31 cellular contexts compared by ENCODE assay signal in genomic region chr2:241051578-241052487, GRCh38. TPM values are rescaled to one million over a fixed set of nuclear protein-coding genes. Genes with fewer than 3 reads are reported as not detected.
A peak's percentile ranks its signal among the peaks of the same experiment; 100 is the strongest.
DNase-seq lines count a peak whose midpoint lies in the region; ATAC-seq, FAIRE-seq and TF ChIP-seq lines count a peak whose summit lies in the region.
"Had no signal": no experiment of that assay in that cellular context is flagged by ENCODE, and none has a peak within 500 bp of the region (broad histone marks: within the 10 kb centered on the region; RNA-seq: fewer than 3 reads in every experiment).

No MANE protein-coding gene starts in this region.

- H3K9me3 ChIP-seq in colonic mucosa (no peaks in the 10 kb centered on the region), mucosa of descending colon (no peaks in the 10 kb centered on the region)
- H3K9me3 ChIP-seq: BE2C, esophagus muscularis mucosa, heart right ventricle had no signal

- no peak for FAIRE-seq in GM19239 (lab: Jason Lieb, UNC)
- FAIRE-seq: keratinocyte had no signal

- no peaks in the 10 kb centered on the region for H3K27me3 Mint-ChIP-seq in activated naive CD4-positive, alpha-beta T cell treated with anti-CD3 and anti-CD28 coated beads, Interleukin-2, amount 10 ng/mL, durations not matched to agents 7 days and 5 days
- H3K27me3 Mint-ChIP-seq in type B pancreatic cell (peaks cover 5% of the 10 kb centered on the region), osteocyte (ENCODE audit: unreplicated experiment) (peaks cover 21% of the 10 kb centered on the region)
- H3K27me3 Mint-ChIP-seq: activated T-cell treated with anti-CD3 and anti-CD28 coated beads, Interleukin-2, amount 50 U/mL, for 24 hours; central memory CD8-positive, alpha-beta T cell; stimulated activated naive CD8-positive, alpha-beta T cell treated with anti-CD3 and anti-CD28 coated beads, Interleukin-15, Interleukin-2, amounts not matched to agents 100 ng/mL and 50 ng/mL, for 24 hours had no signal

- TF ChIP-seq CTCF in colonic mucosa (IDR thresholded peaks at IDR 0.05) (no peak), mucosa of descending colon (IDR thresholded peaks at IDR 0.05) (no peak), type B pancreatic cell (conservative IDR thresholded peaks at IDR 0.05) (no peak), osteocyte (IDR thresholded peaks at IDR 0.05) (no peak)

- no peaks in the 10 kb centered on the region for H3K36me3 Mint-ChIP-seq in activated naive CD4-positive, alpha-beta T cell treated with anti-CD3 and anti-CD28 coated beads, Interleukin-2, amount 10 ng/mL, durations not matched to agents 7 days and 5 days
- H3K36me3 Mint-ChIP-seq in type B pancreatic cell (peaks cover 7% of the 10 kb centered on the region), osteocyte (ENCODE audit: unreplicated experiment) (no peaks in the 10 kb centered on the region)

- CTCF ChIA-PET in activated naive CD4-positive, alpha-beta T cell treated with anti-CD3 and anti-CD28 coated beads, Interleukin-2, amount 10 ng/mL, durations not matched to agents 7 days and 5 days (lab: Charles Lee) = no interaction called here

- no peak overlapping the region for H3K27ac Mint-ChIP-seq in activated naive CD4-positive, alpha-beta T cell treated with anti-CD3 and anti-CD28 coated beads, Interleukin-2, amount 10 ng/mL, durations not matched to agents 7 days and 5 days
- H3K27ac Mint-ChIP-seq in type B pancreatic cell (no peak overlapping the region), osteocyte (ENCODE audit: unreplicated experiment) (no peak overlapping the region)
- H3K27ac Mint-ChIP-seq: activated CD4-positive, alpha-beta T cell treated with anti-CD3 and anti-CD28 coated beads, Interleukin-2, amount 10 ng/mL, durations not matched to agents 7 days and 5 days; activated T-cell treated with anti-CD3 and anti-CD28 coated beads, Interleukin-2, amount 50 U/mL, for 24 hours; dendritic cell treated with granulocyte-macrophage colony-stimulating factor and Interleukin-4, amounts not matched to agents 40 ng/mL and 50 ng/mL, for 4 days; H9; nephron; stimulated activated naive CD8-positive, alpha-beta T cell treated with anti-CD3 and anti-CD28 coated beads, Interleukin-15, Interleukin-2, amounts not matched to agents 100 ng/mL and 50 ng/mL, for 24 hours had no signal

- H3K36me3 ChIP-seq in colonic mucosa (no peaks in the 10 kb centered on the region), mucosa of descending colon (ENCODE audit: low read depth) (no peaks in the 10 kb centered on the region)
- H3K36me3 ChIP-seq: BE2C, WERI-Rb-1 had no signal

- H3K9ac ChIP-seq in colonic mucosa (ENCODE audit: low read depth in 2 of 2, low read length in 2 of 2) = no peak overlapping the region

- intact Hi-C loops in colonic mucosa (cut with DNase I) = no loop called here
- intact Hi-C loops in mucosa of descending colon (cut with DNase I, micrococcal nuclease) = no loop called here

- ATAC-seq in mucosa of descending colon = peak; percentile 10
- ATAC-seq: foreskin keratinocyte, Panc1 had no signal

- H3K4me1 Mint-ChIP-seq in activated naive CD4-positive, alpha-beta T cell treated with anti-CD3 and anti-CD28 coated beads, Interleukin-2, amount 10 ng/mL, durations not matched to agents 7 days and 5 days = no peaks in the 10 kb centered on the region
- H3K4me1 Mint-ChIP-seq in type B pancreatic cell (ENCODE audit: unreplicated experiment) (no peaks in the 10 kb centered on the region), osteocyte (ENCODE audit: unreplicated experiment) (no peaks in the 10 kb centered on the region)
- H3K4me1 Mint-ChIP-seq: activated CD4-positive, alpha-beta T cell treated with anti-CD3 and anti-CD28 coated beads, Interleukin-2, amount 10 ng/mL, durations not matched to agents 7 days and 5 days; central memory CD8-positive, alpha-beta T cell; H9; nephron had no signal

- H3K4me3 ChIP-seq in colonic mucosa (no peak overlapping the region), mucosa of descending colon (no peak overlapping the region)
- H3K4me3 ChIP-seq: esophagus muscularis mucosa, heart right ventricle had no signal

- no peaks in the 10 kb centered on the region for H3K27me3 ChIP-seq in colonic mucosa
- H3K27me3 ChIP-seq: BE2C, esophagus muscularis mucosa, foreskin keratinocyte, heart right ventricle had no signal

- DNase-seq in activated naive CD4-positive, alpha-beta T cell treated with anti-CD3 and anti-CD28 coated beads, Interleukin-2, amount 10 ng/mL, durations not matched to agents 7 days and 5 days = peak; percentile 16
- no peak for DNase-seq in activated naive CD4-positive, alpha-beta T cell treated with anti-CD3 and anti-CD28 coated beads, Interleukin-2, amount 50 U/mL, for 16 hours
- DNase-seq in colonic mucosa (peak; percentile 14), mucosa of descending colon (peak in 1 of 3 donors; percentile 42), type B pancreatic cell (ENCODE audit: extremely low spot score, unreplicated experiment) (peak; percentile 62), osteocyte (ENCODE audit: extremely low spot score, unreplicated experiment) (no peak), GM03348 (ENCODE audit: low spot score) (no peak), GM19239 (ENCODE audit: insufficient read length, low spot score) (no peak)
- DNase-seq: activated CD4-positive, alpha-beta T cell treated with anti-CD3 and anti-CD28 coated beads, Interleukin-2, amount 10 ng/mL, durations not matched to agents 7 days and 5 days; activated gamma-delta T cell treated with Interleukin-2 at 50 U/mL for 16 hours; activated T-cell treated with anti-CD3 and anti-CD28 coated beads, Interleukin-2, amount 50 U/mL, for 24 hours; BE2C; DMS153; foreskin keratinocyte; H9; Karpas-422; NCI-H1417 treated with DMSO at 0.1 percent for 48 hours; NCI-H2081; NCI-H2227 treated with DMSO at 0.1 percent for 48 hours; NCI-H526 treated with DMSO at 0.1 percent for 48 hours; stimulated activated CD8-positive, alpha-beta memory T cell treated with anti-CD3 and anti-CD28 coated beads, Interleukin-4, amount 100 ng/mL, for 48 hours; T-helper 9 cell; WERI-Rb-1 had no signal

- no peak overlapping the region for H3K27ac ChIP-seq in colonic mucosa
- H3K27ac ChIP-seq: esophagus muscularis mucosa, foreskin keratinocyte, heart right ventricle, WERI-Rb-1 had no signal

- H3K4me3 Mint-ChIP-seq in activated naive CD4-positive, alpha-beta T cell treated with anti-CD3 and anti-CD28 coated beads, Interleukin-2, amount 10 ng/mL, durations not matched to agents 7 days and 5 days = no peak overlapping the region
- H3K4me3 Mint-ChIP-seq in type B pancreatic cell (no peak overlapping the region), osteocyte (ENCODE audit: unreplicated experiment) (no peak overlapping the region)
- H3K4me3 Mint-ChIP-seq: activated CD4-positive, alpha-beta T cell treated with anti-CD3 and anti-CD28 coated beads, Interleukin-2, amount 10 ng/mL, durations not matched to agents 7 days and 5 days; activated T-cell treated with anti-CD3 and anti-CD28 coated beads, Interleukin-2, amount 50 U/mL, for 24 hours; central memory CD8-positive, alpha-beta T cell; dendritic cell treated with granulocyte-macrophage colony-stimulating factor and Interleukin-4, amounts not matched to agents 40 ng/mL and 50 ng/mL, for 4 days; H9; nephron; stimulated activated naive CD8-positive, alpha-beta T cell treated with anti-CD3 and anti-CD28 coated beads, Interleukin-15, Interleukin-2, amounts not matched to agents 100 ng/mL and 50 ng/mL, for 24 hours had no signal

- no peaks in the 10 kb centered on the region for H3K9me3 Mint-ChIP-seq in activated naive CD4-positive, alpha-beta T cell treated with anti-CD3 and anti-CD28 coated beads, Interleukin-2, amount 10 ng/mL, durations not matched to agents 7 days and 5 days
- no peaks in the 10 kb centered on the region for H3K9me3 Mint-ChIP-seq in type B pancreatic cell
- no peaks in the 10 kb centered on the region for H3K9me3 Mint-ChIP-seq in osteocyte (ENCODE audit: unreplicated experiment)
- H3K9me3 Mint-ChIP-seq: activated CD4-positive, alpha-beta T cell treated with anti-CD3 and anti-CD28 coated beads, Interleukin-2, amount 10 ng/mL, durations not matched to agents 7 days and 5 days; activated T-cell treated with anti-CD3 and anti-CD28 coated beads, Interleukin-2, amount 50 U/mL, for 24 hours; central memory CD8-positive, alpha-beta T cell; dendritic cell treated with granulocyte-macrophage colony-stimulating factor and Interleukin-4, amounts not matched to agents 40 ng/mL and 50 ng/mL, for 4 days; H9; stimulated activated naive CD8-positive, alpha-beta T cell treated with anti-CD3 and anti-CD28 coated beads, Interleukin-15, Interleukin-2, amounts not matched to agents 100 ng/mL and 50 ng/mL, for 24 hours had no signal

- H3K4me1 ChIP-seq in colonic mucosa (no peaks in the 10 kb centered on the region), mucosa of descending colon (ENCODE audit: low read depth) (no peaks in the 10 kb centered on the region)
- H3K4me1 ChIP-seq: BE2C, esophagus muscularis mucosa, foreskin keratinocyte, heart right ventricle had no signal

RNA-seq across cellular contexts. Expression of gene MTERF4, which starts 50.3 kb away (rescaled TPM):
- total RNA-seq in colonic mucosa (10 to 100 TPM; 20.2 to 25.5 TPM), mucosa of descending colon (10 to 100 TPM; 25.4 to 41.7 (median 32.2) TPM), type B pancreatic cell (ENCODE audit: low replicate concordance) (38.9 and 46.3 TPM in 2 replicates), osteocyte (32.4 and 36.8 TPM in 2 replicates)

RNA-seq across cellular contexts. Expression of gene SNED1, which starts 53.4 kb away (rescaled TPM):
- total RNA-seq in colonic mucosa (1 to 10 TPM; 4.6 TPM), mucosa of descending colon (10 to 100 TPM in 2 of 3 donors, 1 to 10 TPM in 1; 7.0 to 16.3 (median 14.1) TPM), type B pancreatic cell (ENCODE audit: low replicate concordance) (9.7 and 140 TPM in 2 replicates), osteocyte (17.6 and 19.4 TPM in 2 replicates)
- total RNA-seq: foreskin keratinocyte had no signal

Comparison
In these comparisons a context has a peak if more than half of its experiments do, and no peak if none do; other contexts are left out.
1. DNase-seq: peak in activated naive CD4-positive, alpha-beta T cell treated with anti-CD3 and anti-CD28 coated beads, Interleukin-2, amount 10 ng/mL, durations not matched to agents 7 days and 5 days (single experiment), colonic mucosa (single experiment) and type B pancreatic cell (single experiment); none in activated naive CD4-positive, alpha-beta T cell treated with anti-CD3 and anti-CD28 coated beads, Interleukin-2, amount 50 U/mL, for 16 hours (single experiment), osteocyte (single experiment), GM03348 (single experiment) and GM19239 (single experiment).